In genomic region chr17:4712526-4712925, GRCh38 we compare ENCODE assay signal across 14 cellular contexts. TPM values are rescaled to one million over a fixed set of nuclear protein-coding genes. Genes with fewer than 3 reads are reported as not detected.
DNase-seq lines count a peak whose midpoint lies in the region; ATAC-seq, FAIRE-seq and TF ChIP-seq lines count a peak whose summit lies in the region.
"Had no signal": no experiment of that assay in that cellular context is flagged by ENCODE, and none has a peak within 500 bp of the region (broad histone marks: within the 10 kb centered on the region; RNA-seq: fewer than 3 reads in every experiment).

No MANE protein-coding gene starts in this region.

- CTCF ChIA-PET in activated CD4-positive, alpha-beta T cell treated with anti-CD3 and anti-CD28 coated beads for 36 hours (lab: Charles Lee), result interaction anchor here (0.6 to 1.1 kb wide), 4 partner anchors 14 to 254 kb away, joined by 3 to 5 read pairs (median 3); no protein-coding TSS in a partner anchor
- CTCF ChIA-PET in RWPE1 (lab: Yijun Ruan, JAX), result interaction anchor here (0.6 kb wide), 1 partner anchor 316 kb away, joined by 3 read pairs; no protein-coding TSS in a partner anchor

- peak overlapping the region; percentile 90 for H3K27ac Mint-ChIP-seq in activated CD4-positive, alpha-beta T cell treated with anti-CD3 and anti-CD28 coated beads for 36 hours
- peak overlapping the region; percentile 95 for H3K27ac Mint-ChIP-seq in stimulated activated effector memory CD8-positive, alpha-beta T cell treated with anti-CD3 and anti-CD28 coated beads, Interleukin-12 subunit alpha, Interleukin-12 subunit beta, amount 100 ng/mL, for 72 hours
- H3K27ac Mint-ChIP-seq: endodermal cell had no signal

- no peaks in the 10 kb centered on the region for H3K9me3 Mint-ChIP-seq in activated CD4-positive, alpha-beta T cell treated with anti-CD3 and anti-CD28 coated beads for 36 hours (ENCODE audit: low read depth)
- no peaks in the 10 kb centered on the region for H3K9me3 Mint-ChIP-seq in stimulated activated effector memory CD8-positive, alpha-beta T cell treated with anti-CD3 and anti-CD28 coated beads, Interleukin-12 subunit alpha, Interleukin-12 subunit beta, amount 100 ng/mL, for 72 hours

- FAIRE-seq in pancreas (lab: Jason Lieb, UNC), result no peak

- no peaks in the 10 kb centered on the region for H3K27me3 ChIP-seq in esophagus squamous epithelium
- no peaks in the 10 kb centered on the region for H3K27me3 ChIP-seq in pancreas
- H3K27me3 ChIP-seq: heart right ventricle, sigmoid colon had no signal

- peak overlapping the region; percentile 82 for H3K4me3 Mint-ChIP-seq in activated CD4-positive, alpha-beta T cell treated with anti-CD3 and anti-CD28 coated beads for 36 hours
- H3K4me3 Mint-ChIP-seq in stimulated activated effector memory CD8-positive, alpha-beta T cell treated with anti-CD3 and anti-CD28 coated beads, Interleukin-12 subunit alpha, Interleukin-12 subunit beta, amount 100 ng/mL, for 72 hours, result peak overlapping the region; percentile 95

- intact Hi-C loops in activated CD4-positive, alpha-beta T cell treated with anti-CD3 and anti-CD28 coated beads for 36 hours (cut with DNase I, micrococcal nuclease), result loop anchor here in 1 of 2 experiments (5.0 kb wide), 1 partner anchor 750 kb away; the partner anchor contains the start of gene ATP2A3
- intact Hi-C loops in esophagus squamous epithelium (cut with DNase I), result no loop called here
- intact Hi-C loops in pancreas (cut with DNase I), result loop anchor here in 1 of 3 donors (10.0 kb wide), 1 partner anchor 182 kb away; the partner anchor contains the start of gene C17orf107

- H3K27ac ChIP-seq in RWPE1, result peak overlapping the region; percentile 93; the same call in 1 of the 2 replicates
- H3K27ac ChIP-seq in esophagus squamous epithelium, result peak overlapping the region in 3 of 4 donors; percentile 86 to 93 (median 90)
- H3K27ac ChIP-seq in pancreas, result peak overlapping the region in 1 of 4 donors; percentile 4

- no peak for ATAC-seq in activated CD4-positive, alpha-beta T cell treated with anti-CD3 and anti-CD28 coated beads for 36 hours
- no peak for ATAC-seq in stimulated activated effector memory CD8-positive, alpha-beta T cell treated with anti-CD3 and anti-CD28 coated beads, Interleukin-12 subunit alpha, Interleukin-12 subunit beta, amount 100 ng/mL, for 72 hours
- ATAC-seq in pancreas, result no peak
- ATAC-seq: heart right ventricle, PC-3 had no signal

- no peak for TF ChIP-seq POLR2A in esophagus squamous epithelium (IDR thresholded peaks at IDR 0.05)

- 71 to 100% methylated on average over 3 of the region's 3 CpGs for WGBS in esophagus squamous epithelium, 2 donors
- 26 to 32% methylated on average over 3 of the region's 3 CpGs for WGBS in pancreas, 2 donors

- no peaks in the 10 kb centered on the region for H3K27me3 Mint-ChIP-seq in activated CD4-positive, alpha-beta T cell treated with anti-CD3 and anti-CD28 coated beads for 36 hours

- H3K36me3 ChIP-seq in esophagus squamous epithelium, result peaks cover 0 to 18% (median 0%) of the 10 kb centered on the region in 3 donors
- no peaks in the 10 kb centered on the region for H3K36me3 ChIP-seq in pancreas

- no peak for DNase-seq in activated CD4-positive, alpha-beta T cell treated with anti-CD3 and anti-CD28 coated beads for 36 hours
- DNase-seq in activated CD4-positive, alpha-beta T cell treated with anti-CD3 and anti-CD28 coated beads for 1 hour, result no peak
- DNase-seq in RWPE1 (ENCODE audit: low spot score), result no peak
- DNase-seq in esophagus squamous epithelium (lab: John Stamatoyannopoulos, UW), result no peak
- DNase-seq in stimulated activated effector memory CD8-positive, alpha-beta T cell treated with anti-CD3 and anti-CD28 coated beads, Interleukin-12 subunit alpha, Interleukin-12 subunit beta, amount 100 ng/mL, for 72 hours (ENCODE audit: low spot score in 2 of 2), result no peak
- DNase-seq in NCI-H187 treated with DMSO at 0.1 percent for 48 hours (lab: John Stamatoyannopoulos, UW), result no peak
- no peak for DNase-seq in stimulated activated CD8-positive, alpha-beta memory T cell treated with anti-CD3 and anti-CD28 coated beads, Interleukin-4, amount 100 ng/mL, for 48 hours
- DNase-seq in pancreas, result no peak
- DNase-seq: endodermal cell, heart right ventricle, midbrain, NCI-H1417 treated with DMSO at 0.1 percent for 48 hours, PC-3, sigmoid colon had no signal

- H3K4me1 ChIP-seq in esophagus squamous epithelium, result peaks cover 5 to 53% (median 15%) of the 10 kb centered on the region in 3 donors
- peaks cover 0 to 6% (median 0%) of the 10 kb centered on the region in 3 donors for H3K4me1 ChIP-seq in pancreas

- H3K4me3 ChIP-seq in esophagus squamous epithelium (peak overlapping the region in 2 of 4 donors; percentile 78 to 81), pancreas (no peak overlapping the region)

- no peaks in the 10 kb centered on the region for H3K9me3 ChIP-seq in esophagus squamous epithelium
- no peaks in the 10 kb centered on the region for H3K9me3 ChIP-seq in pancreas
- H3K9me3 ChIP-seq: heart right ventricle, sigmoid colon had no signal

- TF ChIP-seq CTCF in RWPE1 (conservative IDR thresholded peaks at IDR 0.05; ENCODE audit: low read depth) (no peak), esophagus squamous epithelium (IDR thresholded peaks at IDR 0.05) (no peak), pancreas (IDR thresholded peaks at IDR 0.05) (no peak)

- peaks cover 46% of the 10 kb centered on the region for H3K4me1 Mint-ChIP-seq in activated CD4-positive, alpha-beta T cell treated with anti-CD3 and anti-CD28 coated beads for 36 hours
- H3K4me1 Mint-ChIP-seq in stimulated activated effector memory CD8-positive, alpha-beta T cell treated with anti-CD3 and anti-CD28 coated beads, Interleukin-12 subunit alpha, Interleukin-12 subunit beta, amount 100 ng/mL, for 72 hours, result peaks cover 68% of the 10 kb centered on the region

- peaks cover 20% of the 10 kb centered on the region for H3K36me3 Mint-ChIP-seq in activated CD4-positive, alpha-beta T cell treated with anti-CD3 and anti-CD28 coated beads for 36 hours (ENCODE audit: low read depth)
- H3K36me3 Mint-ChIP-seq in stimulated activated effector memory CD8-positive, alpha-beta T cell treated with anti-CD3 and anti-CD28 coated beads, Interleukin-12 subunit alpha, Interleukin-12 subunit beta, amount 100 ng/mL, for 72 hours, result peaks cover 61% of the 10 kb centered on the region

- POLR2A ChIA-PET in activated CD4-positive, alpha-beta T cell treated with anti-CD3 and anti-CD28 coated beads for 36 hours (lab: Charles Lee), result no interaction called here
- POLR2A ChIA-PET in RWPE1 (lab: Yijun Ruan, JAX; ENCODE audit: low non-redundant PET), result no interaction called here

RNA-seq across cellular contexts. Expression of gene ARRB2, which starts 2.1 kb away (rescaled TPM):
- 100 to 1,000 TPM; 168 to 175 TPM for total RNA-seq in activated CD4-positive, alpha-beta T cell treated with anti-CD3 and anti-CD28 coated beads for 36 hours
- total RNA-seq in esophagus squamous epithelium (10 to 100 TPM in 2 of 4 donors, 1 to 10 TPM in 2; 4.4 to 24.8 (median 10.1) TPM), pancreas (10 to 100 TPM; 11.2 to 49.6 (median 15.1) TPM)
- polyA plus RNA-seq in pancreas, result 10 to 100 TPM; 21.3 to 22.2 TPM

RNA-seq across cellular contexts. Expression of gene PELP1, which starts 8.6 kb away (rescaled TPM):
- total RNA-seq in activated CD4-positive, alpha-beta T cell treated with anti-CD3 and anti-CD28 coated beads for 36 hours, result 100 to 1,000 TPM in 1 of 2 experiments, 10 to 100 TPM in 1; 94.1 to 102 TPM
- total RNA-seq in esophagus squamous epithelium, result 10 to 100 TPM; 10.3 to 25.0 (median 14.7) TPM
- total RNA-seq in pancreas, result 10 to 100 TPM; 15.9 to 31.2 (median 21.5) TPM
- polyA plus RNA-seq in pancreas, result 10 to 100 TPM; 34.6 to 38.0 TPM

RNA-seq across cellular contexts. Expression of gene MED11, which starts 18.7 kb away (rescaled TPM):
- 10 to 100 TPM; 16.7 to 22.9 TPM for total RNA-seq in activated CD4-positive, alpha-beta T cell treated with anti-CD3 and anti-CD28 coated beads for 36 hours
- total RNA-seq in esophagus squamous epithelium, result 10 to 100 TPM; 17.3 to 45.3 (median 29.7) TPM
- 10 to 100 TPM in 4 of 6 donors, 1 to 10 TPM in 2; 8.6 to 11.6 (median 10.7) TPM for total RNA-seq in pancreas
- 10 to 100 TPM; 26.0 to 31.1 TPM for polyA plus RNA-seq in pancreas

RNA-seq across cellular contexts. Expression of gene ZMYND15, which starts 27.1 kb away (rescaled TPM):
- total RNA-seq in activated CD4-positive, alpha-beta T cell treated with anti-CD3 and anti-CD28 coated beads for 36 hours, result under 1 TPM; 0.09 to 0.11 TPM
- total RNA-seq in esophagus squamous epithelium, result 1 to 10 TPM in 2 of 4 donors, not detected in 2; 1.1 to 1.7 TPM
- total RNA-seq in pancreas, result 1 to 10 TPM in 2 of 6 donors, under 1 TPM in 4; 0.39 to 3.2 (median 0.69) TPM
- 1 to 10 TPM; 1.6 to 3.0 TPM for polyA plus RNA-seq in pancreas
- total RNA-seq: endodermal cell had no signal

RNA-seq across cellular contexts. Expression of gene CXCL16, which starts 27.2 kb away (rescaled TPM):
- total RNA-seq in activated CD4-positive, alpha-beta T cell treated with anti-CD3 and anti-CD28 coated beads for 36 hours, result 1 to 10 TPM; 1.7 to 2.5 TPM
- total RNA-seq in esophagus squamous epithelium (10 to 100 TPM; 15.2 to 28.2 (median 19.5) TPM), pancreas (10 to 100 TPM in 3 of 6 donors, 1 to 10 TPM in 3; 7.6 to 55.6 (median 10.0) TPM)
- polyA plus RNA-seq in pancreas, result 10 to 100 TPM in 1 of 2 donors, 1 to 10 TPM in 1; 7.9 to 12.9 TPM
